19 cellular contexts compared by ENCODE assay signal in the genomic region with DNA sequence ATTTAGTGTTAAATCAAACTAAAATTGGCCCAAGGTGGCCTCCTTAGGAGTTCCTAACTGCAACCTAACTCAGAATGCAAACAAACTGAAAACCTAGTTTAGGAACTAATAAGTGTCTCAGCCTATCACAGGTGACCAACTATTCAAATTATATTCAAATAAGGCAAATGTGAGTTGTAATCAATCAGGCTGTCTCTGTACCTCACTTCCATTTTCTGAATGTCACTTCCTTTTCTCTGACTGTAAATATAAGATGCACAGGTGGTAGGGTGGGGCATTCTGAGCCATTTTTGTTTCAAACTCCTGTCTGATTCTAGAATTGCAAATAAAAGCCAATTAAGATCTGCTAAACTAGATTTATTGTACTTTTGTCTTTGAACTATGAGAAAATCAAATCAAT.
"Had no signal": no experiment of that assay in that cellular context is flagged by ENCODE, and none has a peak within 500 bp of the region (broad histone marks: within the 10 kb centered on the region; RNA-seq: fewer than 3 reads in every experiment).

No MANE protein-coding gene starts in this region.

- H3K27ac ChIP-seq: heart right ventricle, right atrium auricular region, sigmoid colon, skin epidermis, testis, tibial nerve, upper lobe of right lung, vagina had no signal

- H3K4me1 ChIP-seq: heart right ventricle, right atrium auricular region, sigmoid colon, testis, tibial nerve, upper lobe of right lung, vagina had no signal

- DNase-seq: effector memory CD4-positive, alpha-beta T cell; heart right ventricle; hypothalamus; kidney glomerular epithelial cell; natural killer cell; posterior cingulate gyrus; sigmoid colon; stimulated activated CD4-positive, alpha-beta T cell treated with anti-CD3 and anti-CD28 coated beads, Interleukin-2, amount 100 ng/mL, for 24 hours; stimulated activated CD4-positive, alpha-beta T cell treated with anti-CD3 and anti-CD28 coated beads, Interleukin-4, amount 100 ng/mL, for 4 hours; stimulated activated naive B cell treated with anti-CD40 and anti-IgM and Interleukin-4, amounts not matched to agents 10 μg/mL and 1 μg/mL and 100 μg/mL, for 72 hours; stimulated activated naive CD8-positive, alpha-beta T cell treated with anti-CD3 and anti-CD28 coated beads, Interleukin-15, amount 100 ng/mL, for 72 hours; testis; upper lobe of right lung had no signal

- H3K9me3 Mint-ChIP-seq: neural crest cell had no signal

- ATAC-seq: esophagus mucosa; heart right ventricle; natural killer cell; stimulated activated naive B cell treated with anti-CD40 and anti-IgM and Interleukin-4, amounts not matched to agents 10 μg/mL and 1 μg/mL and 100 μg/mL, for 72 hours; stimulated activated naive CD8-positive, alpha-beta T cell treated with anti-CD3 and anti-CD28 coated beads, Interleukin-15, amount 100 ng/mL, for 72 hours; upper lobe of right lung had no signal

- H3K27ac Mint-ChIP-seq: natural killer cell; stimulated activated naive B cell treated with anti-CD40 and anti-IgM and Interleukin-4, amounts not matched to agents 10 μg/mL and 1 μg/mL and 100 μg/mL, for 72 hours; stimulated activated naive CD8-positive, alpha-beta T cell treated with anti-CD3 and anti-CD28 coated beads, Interleukin-15, amount 100 ng/mL, for 72 hours had no signal

- H3K36me3 ChIP-seq: heart right ventricle, right atrium auricular region, sigmoid colon, tibial nerve, upper lobe of right lung, vagina had no signal

- H3K4me3 ChIP-seq: heart right ventricle, right atrium auricular region, sigmoid colon, skin epidermis, testis, tibial nerve, upper lobe of right lung, vagina had no signal

- H3K4me3 Mint-ChIP-seq: natural killer cell; neural crest cell; stimulated activated naive B cell treated with anti-CD40 and anti-IgM and Interleukin-4, amounts not matched to agents 10 μg/mL and 1 μg/mL and 100 μg/mL, for 72 hours; stimulated activated naive CD8-positive, alpha-beta T cell treated with anti-CD3 and anti-CD28 coated beads, Interleukin-15, amount 100 ng/mL, for 72 hours had no signal

- H3K9me3 ChIP-seq: testis, upper lobe of right lung, vagina had no signal

- H3K27me3 ChIP-seq: heart right ventricle, right atrium auricular region, sigmoid colon, testis, tibial nerve, upper lobe of right lung, vagina had no signal

- H3K4me1 Mint-ChIP-seq: natural killer cell; neural crest cell; stimulated activated naive B cell treated with anti-CD40 and anti-IgM and Interleukin-4, amounts not matched to agents 10 μg/mL and 1 μg/mL and 100 μg/mL, for 72 hours; stimulated activated naive CD8-positive, alpha-beta T cell treated with anti-CD3 and anti-CD28 coated beads, Interleukin-15, amount 100 ng/mL, for 72 hours had no signal

- H3K36me3 Mint-ChIP-seq: stimulated activated naive B cell treated with anti-CD40 and anti-IgM and Interleukin-4, amounts not matched to agents 10 μg/mL and 1 μg/mL and 100 μg/mL, for 72 hours had no signal

- H3K27me3 Mint-ChIP-seq: stimulated activated naive B cell treated with anti-CD40 and anti-IgM and Interleukin-4, amounts not matched to agents 10 μg/mL and 1 μg/mL and 100 μg/mL, for 72 hours had no signal
